Comparison of ENCODE assay signal across 1 cellular context in the genomic region with DNA sequence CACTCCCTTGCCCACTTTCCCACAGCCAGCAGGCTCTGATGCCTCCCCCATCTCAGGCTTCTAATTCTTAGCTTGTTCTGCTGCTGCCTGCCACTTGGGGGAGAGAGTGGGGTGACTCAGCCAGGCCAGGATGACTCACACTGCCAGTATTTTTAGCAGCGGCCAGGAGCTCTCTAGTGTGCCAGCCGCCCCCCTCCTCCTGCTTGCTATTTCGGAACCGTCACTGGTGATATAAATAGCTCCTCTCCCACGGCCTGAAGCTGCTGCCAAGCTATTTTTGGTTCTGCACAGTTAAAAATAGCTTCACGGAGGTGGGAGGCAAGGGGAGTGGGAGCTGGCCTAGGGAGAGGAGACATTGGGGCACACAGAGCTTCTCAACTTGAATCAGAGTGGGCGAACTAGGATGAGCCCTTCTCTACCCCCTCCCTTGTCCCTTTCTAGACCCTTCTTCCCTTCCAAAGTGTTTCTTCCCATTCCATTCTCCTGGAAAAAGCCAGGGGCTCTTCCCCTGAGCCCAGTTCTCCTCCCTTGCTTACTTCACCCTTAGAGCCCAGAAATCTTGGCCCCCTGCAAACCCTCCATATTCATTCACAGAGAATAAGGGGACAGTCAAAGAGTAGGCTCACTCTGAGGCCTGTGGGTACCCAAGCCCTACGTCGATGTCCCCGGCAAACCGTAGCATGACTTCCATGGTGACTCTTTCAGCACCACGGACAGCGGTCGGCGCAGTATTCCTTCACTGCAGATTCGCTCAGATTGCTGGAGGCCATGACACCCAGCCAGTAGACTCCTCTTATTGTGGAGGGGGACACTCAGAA.
TF ChIP-seq lines count a peak whose summit lies in the region.

No MANE protein-coding gene starts in this region.

TF ChIP-seq in HCT116, 20 proteins besides CTCF, POLR2A, EP300 and RAD21:
- TF ChIP-seq, protein P1, sequence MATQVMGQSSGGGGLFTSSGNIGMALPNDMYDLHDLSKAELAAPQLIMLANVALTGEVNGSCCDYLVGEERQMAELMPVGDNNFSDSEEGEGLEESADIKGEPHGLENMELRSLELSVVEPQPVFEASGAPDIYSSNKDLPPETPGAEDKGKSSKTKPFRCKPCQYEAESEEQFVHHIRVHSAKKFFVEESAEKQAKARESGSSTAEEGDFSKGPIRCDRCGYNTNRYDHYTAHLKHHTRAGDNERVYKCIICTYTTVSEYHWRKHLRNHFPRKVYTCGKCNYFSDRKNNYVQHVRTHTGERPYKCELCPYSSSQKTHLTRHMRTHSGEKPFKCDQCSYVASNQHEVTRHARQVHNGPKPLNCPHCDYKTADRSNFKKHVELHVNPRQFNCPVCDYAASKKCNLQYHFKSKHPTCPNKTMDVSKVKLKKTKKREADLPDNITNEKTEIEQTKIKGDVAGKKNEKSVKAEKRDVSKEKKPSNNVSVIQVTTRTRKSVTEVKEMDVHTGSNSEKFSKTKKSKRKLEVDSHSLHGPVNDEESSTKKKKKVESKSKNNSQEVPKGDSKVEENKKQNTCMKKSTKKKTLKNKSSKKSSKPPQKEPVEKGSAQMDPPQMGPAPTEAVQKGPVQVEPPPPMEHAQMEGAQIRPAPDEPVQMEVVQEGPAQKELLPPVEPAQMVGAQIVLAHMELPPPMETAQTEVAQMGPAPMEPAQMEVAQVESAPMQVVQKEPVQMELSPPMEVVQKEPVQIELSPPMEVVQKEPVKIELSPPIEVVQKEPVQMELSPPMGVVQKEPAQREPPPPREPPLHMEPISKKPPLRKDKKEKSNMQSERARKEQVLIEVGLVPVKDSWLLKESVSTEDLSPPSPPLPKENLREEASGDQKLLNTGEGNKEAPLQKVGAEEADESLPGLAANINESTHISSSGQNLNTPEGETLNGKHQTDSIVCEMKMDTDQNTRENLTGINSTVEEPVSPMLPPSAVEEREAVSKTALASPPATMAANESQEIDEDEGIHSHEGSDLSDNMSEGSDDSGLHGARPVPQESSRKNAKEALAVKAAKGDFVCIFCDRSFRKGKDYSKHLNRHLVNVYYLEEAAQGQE (IDR thresholded peaks at IDR 0.05; ENCODE audit: low read depth) = peak; percentile 97
- TF ChIP-seq CEBPB (IDR thresholded peaks at IDR 0.05; ENCODE audit: low read depth) (no peak), YY1 (IDR thresholded peaks at IDR 0.05; ENCODE audit: extremely low read depth, insufficient replicate concordance, low read depth, low read length) (peak; percentile 28), FOSL1 (IDR thresholded peaks at IDR 0.05; ENCODE audit: low read depth) (peak; percentile 90), SP1 (IDR thresholded peaks at IDR 0.05; ENCODE audit: low read depth) (no peak), EGR1 (IDR thresholded peaks at IDR 0.05; ENCODE audit: low read depth) (peak; percentile 44; the same call in 1 of the 2 replicates), JUND (IDR thresholded peaks at IDR 0.05) (peak; percentile 89)
- TF ChIP-seq, protein P2, sequence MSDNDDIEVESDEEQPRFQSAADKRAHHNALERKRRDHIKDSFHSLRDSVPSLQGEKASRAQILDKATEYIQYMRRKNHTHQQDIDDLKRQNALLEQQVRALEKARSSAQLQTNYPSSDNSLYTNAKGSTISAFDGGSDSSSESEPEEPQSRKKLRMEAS (IDR thresholded peaks at IDR 0.05) = no peak
